ENCODE assay signal across 28 cellular contexts in the genomic region with DNA sequence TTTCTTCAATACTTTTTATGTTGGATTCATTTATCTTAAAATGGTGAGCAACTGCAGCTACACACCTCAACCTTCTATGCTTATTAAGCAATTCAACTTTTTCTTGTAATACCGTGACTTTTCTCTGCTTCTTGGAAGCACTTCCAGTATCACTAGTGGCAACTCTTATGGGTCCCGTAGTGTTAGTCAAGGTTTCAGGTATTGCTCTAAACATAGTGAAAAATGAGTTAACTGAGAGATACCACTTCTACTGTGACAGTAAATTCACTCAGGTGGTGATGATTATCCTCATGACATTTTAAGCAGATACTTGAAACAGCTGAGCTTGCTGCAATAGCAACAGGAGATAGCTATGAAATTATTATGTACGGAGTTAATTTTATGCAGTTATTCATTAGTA. TPM values are rescaled to one million over a fixed set of nuclear protein-coding genes. Genes with fewer than 3 reads are reported as not detected.
DNase-seq lines count a peak whose midpoint lies in the region; TF ChIP-seq lines count a peak whose summit lies in the region.
"Had no signal": no experiment of that assay in that cellular context is flagged by ENCODE, and none has a peak within 500 bp of the region (broad histone marks: within the 10 kb centered on the region; RNA-seq: fewer than 3 reads in every experiment).

No MANE protein-coding gene starts in this region.

- CTCF ChIA-PET in SK-N-SH (lab: Yijun Ruan, JAX): no interaction called here

- H3K27me3 Mint-ChIP-seq in T-helper 2 cell treated with Interferon-gamma antibody and Interleukin-4, amounts not matched to agents 5 μg/mL and 100 μg/mL, for 36 hours (ENCODE audit: low read depth): no peaks in the 10 kb centered on the region
- H3K27me3 Mint-ChIP-seq in activated naive CD4-positive, alpha-beta T cell treated with anti-CD3 and anti-CD28 coated beads, Interleukin-2, amount 50 U/mL, for 24 hours: no peaks in the 10 kb centered on the region
- H3K27me3 Mint-ChIP-seq: activated B cell treated with CpG ODN at 0.5 μM for 24 hours had no signal

- H3K4me1 ChIP-seq in mucosa of rectum (ENCODE audit: control insufficient read depth in 2 of 2, insufficient read depth in 2 of 2, low read length in 2 of 2) (peaks cover 10 to 41% of the 10 kb centered on the region in 2 donors), transverse colon (peaks cover 19 to 80% (median 60%) of the 10 kb centered on the region in 4 donors), SK-N-SH (ENCODE audit: control insufficient read depth in 1 of 2, insufficient read depth in 2 of 2, low read depth in 1 of 2, low read length in 1 of 2) (no peaks in the 10 kb centered on the region; a peak in 2 of 4 replicates)

- in situ Hi-C loops in transverse colon (cut with MboI; ENCODE audit: low pct_ligation_motif_present in 1 of 4, low pct_unique_long_range_greater_than_20kb in 1 of 4, low sequenced_read_pairs in 3 of 4): no loop called here

- H3F3A ChIP-seq in SK-N-SH (replicated peaks; ENCODE audit: insufficient read depth): peaks cover 4% of the 10 kb centered on the region

- no peak overlapping the region for H3K4me3 ChIP-seq in mucosa of rectum (ENCODE audit: low read length in 2 of 2)
- H3K4me3 ChIP-seq in transverse colon: no peak overlapping the region
- no peak overlapping the region for H3K4me3 ChIP-seq in SK-N-SH (ENCODE audit: low read depth in 2 of 2, low read length in 1 of 2)
- H3K4me3 ChIP-seq: left ventricle myocardium inferior, Peyer's patch, psoas muscle, sigmoid colon, stomach, tibial artery had no signal

- peak overlapping the region; percentile 11 for H3K4me3 Mint-ChIP-seq in T-helper 2 cell treated with Interferon-gamma antibody and Interleukin-4, amounts not matched to agents 5 μg/mL and 100 μg/mL, for 36 hours
- peak overlapping the region; percentile 66 for H3K4me3 Mint-ChIP-seq in activated naive CD4-positive, alpha-beta T cell treated with anti-CD3 and anti-CD28 coated beads, Interleukin-2, amount 50 U/mL, for 24 hours
- H3K4me3 Mint-ChIP-seq: activated B cell treated with CpG ODN at 0.5 μM for 24 hours, CD14-positive monocyte had no signal

- TF ChIP-seq EP300 in transverse colon (IDR thresholded peaks at IDR 0.05; ENCODE audit: low read depth) (no peak), SK-N-SH (IDR thresholded peaks at IDR 0.05; ENCODE audit: borderline replicate concordance in 1 of 2, low read depth in 1 of 2, low read length in 1 of 2) (no peak)

- H3K9me3 Mint-ChIP-seq in T-helper 2 cell treated with Interferon-gamma antibody and Interleukin-4, amounts not matched to agents 5 μg/mL and 100 μg/mL, for 36 hours: no peaks in the 10 kb centered on the region
- H3K9me3 Mint-ChIP-seq in activated naive CD4-positive, alpha-beta T cell treated with anti-CD3 and anti-CD28 coated beads, Interleukin-2, amount 50 U/mL, for 24 hours: no peaks in the 10 kb centered on the region
- H3K9me3 Mint-ChIP-seq: activated B cell treated with CpG ODN at 0.5 μM for 24 hours, CD14-positive monocyte had no signal

- no peaks in the 10 kb centered on the region for H3K27me3 ChIP-seq in mucosa of rectum (ENCODE audit: control insufficient read depth in 2 of 2, insufficient read depth in 2 of 2, low read length in 2 of 2)
- no peaks in the 10 kb centered on the region for H3K27me3 ChIP-seq in transverse colon
- no peaks in the 10 kb centered on the region for H3K27me3 ChIP-seq in SK-N-SH (ENCODE audit: insufficient read depth)
- H3K27me3 ChIP-seq: Peyer's patch, sigmoid colon, stomach, tibial artery had no signal

- peaks cover 52% of the 10 kb centered on the region for H3K36me3 Mint-ChIP-seq in T-helper 2 cell treated with Interferon-gamma antibody and Interleukin-4, amounts not matched to agents 5 μg/mL and 100 μg/mL, for 36 hours (ENCODE audit: low read depth)
- H3K36me3 Mint-ChIP-seq in activated naive CD4-positive, alpha-beta T cell treated with anti-CD3 and anti-CD28 coated beads, Interleukin-2, amount 50 U/mL, for 24 hours: peaks cover 26% of the 10 kb centered on the region

- no peak overlapping the region for H3K4me2 ChIP-seq in SK-N-SH

- 43 to 56% methylated on average over 3 of the region's 3 CpGs for WGBS in transverse colon (ENCODE audit: low coverage in 1 of 2), 2 donors
- 94% methylated on average over 3 of the region's 3 CpGs for WGBS in SK-N-SH (ENCODE audit: low lambda C conversion rate)

- H3K36me3 ChIP-seq in mucosa of rectum (ENCODE audit: control insufficient read depth in 2 of 2, insufficient read depth in 2 of 2, low read length in 2 of 2): no peaks in the 10 kb centered on the region
- H3K36me3 ChIP-seq in transverse colon: peaks cover 0 to under 1% (median 0%) of the 10 kb centered on the region in 4 donors
- peaks cover 0 to 8% of the 10 kb centered on the region in 2 experiments for H3K36me3 ChIP-seq in SK-N-SH (replicated peaks in 1 of 2; ENCODE audit: control insufficient read depth in 1 of 2, insufficient read depth in 2 of 2, low read length in 1 of 2)
- H3K36me3 ChIP-seq: sigmoid colon had no signal

- TF ChIP-seq RAD21 in SK-N-SH (IDR thresholded peaks at IDR 0.05; ENCODE audit: low read length): no peak

- H3K27ac ChIP-seq in mucosa of rectum (ENCODE audit: low read depth in 2 of 2, low read length in 2 of 2) (peak overlapping the region; percentile 57 to 62), transverse colon (peak overlapping the region; percentile 31 to 71 (median 68)), SK-N-SH (ENCODE audit: low read depth in 2 of 2, low read length in 1 of 2) (no peak overlapping the region)
- H3K27ac ChIP-seq: left ventricle myocardium inferior, Peyer's patch, psoas muscle, sigmoid colon, stomach, tibial artery had no signal

- DNase-seq in T-helper 2 cell treated with Interferon-gamma antibody and Interleukin-4, amounts not matched to agents 5 μg/mL and 100 μg/mL, for 36 hours (ENCODE audit: low spot score): no peak
- DNase-seq in T-helper 2 cell: no peak
- DNase-seq in activated naive CD4-positive, alpha-beta T cell (lab: John Stamatoyannopoulos, UW): no peak
- no peak for DNase-seq in transverse colon
- DNase-seq in GM10266 (ENCODE audit: extremely low spot score): no peak
- DNase-seq in SK-N-SH: no peak
- DNase-seq: 8988T; activated B cell treated with CpG ODN at 0.5 μM for 24 hours; activated effector memory CD4-positive, alpha-beta T cell treated with Interleukin-2 at 50 U/mL for 16 hours; anterior cingulate cortex; effector CD4-positive, alpha-beta T cell; KBM-7; left ventricle myocardium inferior; mesendoderm; NCI-H1105; NCI-H1930; NCI-H526; nucleus accumbens; Peyer's patch; psoas muscle; SIG-M5; sigmoid colon; stomach; SW 1271; tibial artery had no signal

- H3K9ac ChIP-seq in mucosa of rectum (ENCODE audit: low read depth in 1 of 2, low read length in 2 of 2) (no peak overlapping the region), SK-N-SH (no peak overlapping the region)

- peaks cover 61% of the 10 kb centered on the region for H4K20me1 ChIP-seq in SK-N-SH (ENCODE audit: insufficient read depth)

- H3K79me2 ChIP-seq in SK-N-SH (ENCODE audit: insufficient read depth): peaks cover 99% of the 10 kb centered on the region

- POLR2A ChIA-PET in SK-N-SH (lab: Yijun Ruan, JAX): no interaction called here

- H3K4me1 Mint-ChIP-seq in T-helper 2 cell treated with Interferon-gamma antibody and Interleukin-4, amounts not matched to agents 5 μg/mL and 100 μg/mL, for 36 hours (ENCODE audit: low read depth): peaks cover 66% of the 10 kb centered on the region
- peaks cover 97% of the 10 kb centered on the region for H3K4me1 Mint-ChIP-seq in activated naive CD4-positive, alpha-beta T cell treated with anti-CD3 and anti-CD28 coated beads, Interleukin-2, amount 50 U/mL, for 24 hours

- TF ChIP-seq CTCF in transverse colon (IDR thresholded peaks at IDR 0.05) (no peak), GM10266 (IDR thresholded peaks at IDR 0.05; ENCODE audit: control insufficient read depth, insufficient read depth, low read depth, missing control alignments) (no peak), SK-N-SH (IDR thresholded peaks at IDR 0.05) (no peak)

- H3K9me3 ChIP-seq in mucosa of rectum (ENCODE audit: control insufficient read depth in 2 of 2, low read length in 2 of 2) (no peaks in the 10 kb centered on the region), transverse colon (no peaks in the 10 kb centered on the region), SK-N-SH (no peaks in the 10 kb centered on the region)
- H3K9me3 ChIP-seq: left ventricle myocardium inferior, Peyer's patch, psoas muscle, sigmoid colon, stomach, tibial artery had no signal

- intact Hi-C loops in transverse colon (cut with DNase I; ENCODE audit: low total_unique reads): no loop called here

- TF ChIP-seq POLR2A in transverse colon (IDR thresholded peaks at IDR 0.05): no peak

- no peaks in the 10 kb centered on the region for H3K9me2 ChIP-seq in SK-N-SH

- no peak overlapping the region for H2AFZ ChIP-seq in SK-N-SH (ENCODE audit: low read depth)

- peak overlapping the region; percentile 55 for H3K27ac Mint-ChIP-seq in T-helper 2 cell treated with Interferon-gamma antibody and Interleukin-4, amounts not matched to agents 5 μg/mL and 100 μg/mL, for 36 hours
- H3K27ac Mint-ChIP-seq in activated naive CD4-positive, alpha-beta T cell treated with anti-CD3 and anti-CD28 coated beads, Interleukin-2, amount 50 U/mL, for 24 hours: peak overlapping the region; percentile 93
- H3K27ac Mint-ChIP-seq: activated B cell treated with CpG ODN at 0.5 μM for 24 hours, CD14-positive monocyte had no signal

TF ChIP-seq in SK-N-SH, 30 proteins besides CTCF, POLR2A, EP300 and RAD21 (continues in another document):
- TF ChIP-seq POLR2AphosphoS5 (IDR thresholded peaks at IDR 0.05; ENCODE audit: low read depth, low read length) (no peak), CHD2 (IDR thresholded peaks at IDR 0.05; ENCODE audit: low read length, partially characterized antibody) (no peak), GABPA (IDR thresholded peaks at IDR 0.05; ENCODE audit: low read depth) (no peak)

RNA-seq across cellular contexts. Expression of gene ZFP91, which starts 18.9 kb away (rescaled TPM):
- 10 to 100 TPM; 38.6 to 62.0 (median 56.2) TPM for total RNA-seq in transverse colon
- 12.2 and 15.7 TPM in 2 replicates for polyA plus RNA-seq in SK-N-SH (2012; rRNA removed)
- 17.3 and 21.2 TPM in 2 replicates for polyA plus RNA-seq in SK-N-SH (2012; cell fraction: cytosol; rRNA removed)
- 9.7 and 15.8 TPM in 2 replicates for polyA plus RNA-seq in SK-N-SH (2012; cell fraction: nucleus; rRNA removed)

RNA-seq across cellular contexts. Expression of gene LPXN, which starts 22.1 kb away (rescaled TPM):
- total RNA-seq in transverse colon: 10 to 100 TPM in 3 of 4 donors, 1 to 10 TPM in 1; 10.0 to 18.7 (median 16.0) TPM
- polyA plus RNA-seq in SK-N-SH (2012; rRNA removed): 4.4 and 6.6 TPM in 2 replicates
- polyA plus RNA-seq in SK-N-SH (2012; cell fraction: cytosol; rRNA removed): 4.4 and 4.6 TPM in 2 replicates
- 10.1 and 14.1 TPM in 2 replicates for polyA plus RNA-seq in SK-N-SH (2012; cell fraction: nucleus; rRNA removed)

RNA-seq across cellular contexts. Expression of gene CNTF, which starts 24.7 kb away (rescaled TPM):
- 1 to 10 TPM in 3 of 4 donors, not detected in 1; 1.1 to 2.1 (median 1.5) TPM for total RNA-seq in transverse colon
- polyA plus RNA-seq in SK-N-SH (2012; rRNA removed): 0.87 and 1.4 TPM in 2 replicates
- polyA plus RNA-seq in SK-N-SH (2012; cell fraction: cytosol; rRNA removed): 0.66 and 0.67 TPM in 2 replicates
- polyA plus RNA-seq in SK-N-SH (2012; cell fraction: nucleus; rRNA removed): 1.2 and 3.4 TPM in 2 replicates
- polyA plus RNA-seq: CD14-positive monocyte had no signal

Comparison
In these comparisons a context has a peak if more than half of its experiments do, and no peak if none do; other contexts are left out.
1. H3K27ac ChIP-seq: peak in mucosa of rectum (2 of 2) and transverse colon (4 of 4); none in SK-N-SH (0 of 2).